In genomic region chr15:65980824-65981456, GRCh38 we compare ENCODE assay signal across 8 cellular contexts.
A peak's percentile ranks its signal among the peaks of the same experiment; 100 is the strongest.
DNase-seq lines count a peak whose midpoint lies in the region; ATAC-seq, FAIRE-seq and TF ChIP-seq lines count a peak whose summit lies in the region.

No MANE protein-coding gene starts in this region.

- no peaks in the 10 kb centered on the region for H3K9me3 ChIP-seq in CD8-positive, alpha-beta memory T cell (ENCODE audit: low read length)
- H3K9me3 ChIP-seq in Peyer's patch (no peaks in the 10 kb centered on the region), right lobe of liver (no peaks in the 10 kb centered on the region)

- intact Hi-C loops in right lobe of liver (cut with DNase I): loop anchor here in 1 of 2 donors (10.0 kb wide), 1 partner anchor 304 kb away; no protein-coding TSS in a partner anchor

- peak in 5 of 6 experiments; percentile 12 to 87 (median 77) for TF ChIP-seq CTCF in Peyer's patch (IDR thresholded peaks at IDR 0.05)
- TF ChIP-seq CTCF in coronary artery (IDR thresholded peaks at IDR 0.05): peak; percentile 38
- TF ChIP-seq CTCF in right lobe of liver (IDR thresholded peaks at IDR 0.05): peak; percentile 48 to 63 (median 54)

- CTCF ChIA-PET in CD8-positive, alpha-beta memory T cell (lab: Charles Lee): interaction anchor here (1.0 kb wide), 1 partner anchor 10 kb away, joined by 4 read pairs; no protein-coding TSS in a partner anchor

- no peaks in the 10 kb centered on the region for H3K9me3 Mint-ChIP-seq in CD8-positive, alpha-beta memory T cell

- H3K4me3 Mint-ChIP-seq in CD8-positive, alpha-beta memory T cell: peak overlapping the region in 5 of 7 donors; percentile 9 to 73 (median 43)

- no peak overlapping the region for H3K4me3 ChIP-seq in CD8-positive, alpha-beta memory T cell (ENCODE audit: low read length)
- H3K4me3 ChIP-seq in Peyer's patch (no peak overlapping the region), coronary artery (no peak overlapping the region), right lobe of liver (no peak overlapping the region)

- ATAC-seq in right lobe of liver (peak; percentile 66 to 85 (median 78)), HG02759 (IDR thresholded peaks at IDR 0.05; ENCODE audit: unreplicated experiment) (no peak)

- H3K27me3 Mint-ChIP-seq in CD8-positive, alpha-beta memory T cell: peaks cover 24 to 26% of the 10 kb centered on the region in 2 donors

- POLR2A ChIA-PET in CD8-positive, alpha-beta memory T cell (lab: Charles Lee): interaction anchor here (0.6 kb wide), 1 partner anchor 88 kb away, joined by 3 read pairs; no protein-coding TSS in a partner anchor

- DNase-seq in CD8-positive, alpha-beta memory T cell: no peak
- peak; percentile 78 for DNase-seq in H54 (ENCODE audit: insufficient read length, low spot score)
- peak in 2 of 3 donors; percentile 74 to 82 for DNase-seq in Peyer's patch
- DNase-seq in coronary artery (ENCODE audit: low spot score): no peak
- DNase-seq in right lobe of liver: peak in 2 of 3 donors; percentile 48 to 59
- peak; percentile 55 for DNase-seq in ureter (ENCODE audit: low spot score)
- DNase-seq in middle frontal gyrus (ENCODE audit: extremely low spot score, low spot score): no peak

- no peak for TF ChIP-seq POLR2A in H54 (IDR thresholded peaks at IDR 0.05; ENCODE audit: low read depth, low read length)
- TF ChIP-seq POLR2A in Peyer's patch (IDR thresholded peaks at IDR 0.05): no peak
- no peak for TF ChIP-seq POLR2A in right lobe of liver (IDR thresholded peaks at IDR 0.05)

- 43% methylated on average over 2 of the region's 5 CpGs for WGBS in right lobe of liver (ENCODE audit: insufficient coverage, low coverage, low lambda C conversion rate, missing lambda C conversion rate)

- H3K36me3 Mint-ChIP-seq in CD8-positive, alpha-beta memory T cell: no peaks in the 10 kb centered on the region

- H3K4me1 Mint-ChIP-seq in CD8-positive, alpha-beta memory T cell: peaks cover 0 to 16% (median 8%) of the 10 kb centered on the region in 3 donors

- H3K4me1 ChIP-seq in CD8-positive, alpha-beta memory T cell (ENCODE audit: insufficient read depth, low read length): peaks cover 5% of the 10 kb centered on the region
- H3K4me1 ChIP-seq in Peyer's patch (peaks cover 0 to 8% (median 0%) of the 10 kb centered on the region in 4 donors), right lobe of liver (no peaks in the 10 kb centered on the region)

- no peak overlapping the region for H3K27ac Mint-ChIP-seq in CD8-positive, alpha-beta memory T cell

- no peak for FAIRE-seq in H54 (lab: Jason Lieb, UNC)

- H3K27me3 ChIP-seq in CD8-positive, alpha-beta memory T cell (ENCODE audit: insufficient read depth, low read length, poor library complexity, severe bottlenecking): peaks cover 11% of the 10 kb centered on the region
- H3K27me3 ChIP-seq in Peyer's patch (no peaks in the 10 kb centered on the region), right lobe of liver (peaks cover 0 to 4% of the 10 kb centered on the region in 2 donors)

- no peaks in the 10 kb centered on the region for H3K36me3 ChIP-seq in CD8-positive, alpha-beta memory T cell (ENCODE audit: insufficient read depth, low read length)
- H3K36me3 ChIP-seq in Peyer's patch (no peaks in the 10 kb centered on the region), right lobe of liver (no peaks in the 10 kb centered on the region)

- no peak overlapping the region for H3K27ac ChIP-seq in CD8-positive, alpha-beta memory T cell (ENCODE audit: low read depth, low read length)
- H3K27ac ChIP-seq in Peyer's patch: no peak overlapping the region
- H3K27ac ChIP-seq in coronary artery: no peak overlapping the region
- no peak overlapping the region for H3K27ac ChIP-seq in right lobe of liver

Comparison
In these comparisons a context has a peak if more than half of its experiments do, and no peak if none do; other contexts are left out.
1. DNase-seq: peak in H54 (single experiment), Peyer's patch (2 of 3), right lobe of liver (2 of 3) and ureter (single experiment); none in CD8-positive, alpha-beta memory T cell (0 of 5), coronary artery (single experiment) and middle frontal gyrus (single experiment).
2. Peak in every context shown above with its lines, with median percentiles within 50 percentile points of each other: CTCF ChIP-seq.